ENCODE assay signal across 1 cellular context in genomic region chr16:2009791-2010510, GRCh38.
TF ChIP-seq lines count a peak whose summit lies in the region.

ZNF598 (minus strand) TSS chr16:2009821.

TF ChIP-seq in HepG2, 621 proteins besides CTCF, POLR2A, EP300 and RAD21 (continued from another document and continues in another):
- peak; percentile 62; the same call in 1 of the 2 replicates for TF ChIP-seq FOXO4 (CRISPR knock-in tag; conservative IDR thresholded peaks at IDR 0.05)
- TF ChIP-seq PRDM4 (CRISPR knock-in tag; IDR thresholded peaks at IDR 0.05; ENCODE audit: borderline replicate concordance): no peak
- no peak for TF ChIP-seq ZBTB44 (CRISPR knock-in tag; IDR thresholded peaks at IDR 0.05)
- peak; percentile 96 for TF ChIP-seq IKZF5 (CRISPR knock-in tag; IDR thresholded peaks at IDR 0.05)
- TF ChIP-seq ZNF329 (CRISPR knock-in tag; IDR thresholded peaks at IDR 0.05; ENCODE audit: low read depth): 0 out of 2 replicates have a peak, but pooled peaks have one; percentile 41
- peak; percentile 44; the same call in 1 of the 2 replicates for TF ChIP-seq KDM5A (IDR thresholded peaks at IDR 0.05; ENCODE audit: borderline replicate concordance, low read length)
- TF ChIP-seq CENPT (CRISPR knock-in tag; IDR thresholded peaks at IDR 0.05; ENCODE audit: low read depth): no peak
- TF ChIP-seq ZNF781 (CRISPR knock-in tag; IDR thresholded peaks at IDR 0.05; ENCODE audit: borderline replicate concordance, not compliant biosample characterization): peak; percentile 83
- TF ChIP-seq TAF1 (CRISPR knock-in tag; IDR thresholded peaks at IDR 0.05): peak; percentile 81
- peak; percentile 53; the same call in 1 of the 2 replicates for TF ChIP-seq BRD4 (CRISPR knock-in tag; IDR thresholded peaks at IDR 0.05)
- TF ChIP-seq ZNF430 (CRISPR knock-in tag; IDR thresholded peaks at IDR 0.05): peak; percentile 60; the same call in 1 of the 2 replicates
- TF ChIP-seq, protein P1, sequence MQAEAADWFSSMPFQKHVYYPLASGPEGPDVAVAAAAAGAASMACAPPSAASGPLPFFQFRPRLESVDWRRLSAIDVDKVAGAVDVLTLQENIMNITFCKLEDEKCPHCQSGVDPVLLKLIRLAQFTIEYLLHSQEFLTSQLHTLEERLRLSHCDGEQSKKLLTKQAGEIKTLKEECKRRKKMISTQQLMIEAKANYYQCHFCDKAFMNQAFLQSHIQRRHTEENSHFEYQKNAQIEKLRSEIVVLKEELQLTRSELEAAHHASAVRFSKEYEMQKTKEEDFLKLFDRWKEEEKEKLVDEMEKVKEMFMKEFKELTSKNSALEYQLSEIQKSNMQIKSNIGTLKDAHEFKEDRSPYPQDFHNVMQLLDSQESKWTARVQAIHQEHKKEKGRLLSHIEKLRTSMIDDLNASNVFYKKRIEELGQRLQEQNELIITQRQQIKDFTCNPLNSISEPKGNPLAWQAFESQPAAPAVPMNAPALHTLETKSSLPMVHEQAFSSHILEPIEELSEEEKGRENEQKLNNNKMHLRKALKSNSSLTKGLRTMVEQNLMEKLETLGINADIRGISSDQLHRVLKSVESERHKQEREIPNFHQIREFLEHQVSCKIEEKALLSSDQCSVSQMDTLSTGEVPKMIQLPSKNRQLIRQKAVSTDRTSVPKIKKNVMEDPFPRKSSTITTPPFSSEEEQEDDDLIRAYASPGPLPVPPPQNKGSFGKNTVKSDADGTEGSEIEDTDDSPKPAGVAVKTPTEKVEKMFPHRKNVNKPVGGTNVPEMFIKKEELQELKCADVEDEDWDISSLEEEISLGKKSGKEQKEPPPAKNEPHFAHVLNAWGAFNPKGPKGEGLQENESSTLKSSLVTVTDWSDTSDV (CRISPR knock-in tag; IDR thresholded peaks at IDR 0.05): peak; percentile 30
- 0 out of 2 replicates have a peak, but pooled peaks have one; percentile 11 for TF ChIP-seq MEIS2 (CRISPR knock-in tag; IDR thresholded peaks at IDR 0.05)
- TF ChIP-seq KLF6 (CRISPR knock-in tag; IDR thresholded peaks at IDR 0.05): peak; percentile 70
- TF ChIP-seq TGIF2 (CRISPR knock-in tag; IDR thresholded peaks at IDR 0.05): peak; percentile 67; the same call in 1 of the 2 replicates
- TF ChIP-seq ZNF619 (CRISPR knock-in tag; IDR thresholded peaks at IDR 0.05): no peak
- TF ChIP-seq ZNF264 (CRISPR knock-in tag; IDR thresholded peaks at IDR 0.05): no peak
- TF ChIP-seq NAIF1 (CRISPR knock-in tag; IDR thresholded peaks at IDR 0.05; ENCODE audit: borderline replicate concordance): no peak
- TF ChIP-seq ZNF607 (CRISPR knock-in tag; IDR thresholded peaks at IDR 0.05; ENCODE audit: borderline replicate concordance): peak; percentile 78; the same call in 1 of the 2 replicates
- peak; percentile 37; the same call in 1 of the 2 replicates for TF ChIP-seq ARID5B (CRISPR knock-in tag; IDR thresholded peaks at IDR 0.05)
- peak; percentile 84 for TF ChIP-seq POLR2G (IDR thresholded peaks at IDR 0.05; ENCODE audit: low read depth, low read length)
- peak; percentile 43; the same call in 1 of the 2 replicates for TF ChIP-seq ARNTL (CRISPR knock-in tag; IDR thresholded peaks at IDR 0.05)
- peak; percentile 95 for TF ChIP-seq GABPB1 (CRISPR knock-in tag; IDR thresholded peaks at IDR 0.05)
- peak; percentile 89 for TF ChIP-seq U2AF1 (optimal IDR thresholded peaks at IDR 0.05; ENCODE audit: low read depth, low read length)
- TF ChIP-seq, protein P2, sequence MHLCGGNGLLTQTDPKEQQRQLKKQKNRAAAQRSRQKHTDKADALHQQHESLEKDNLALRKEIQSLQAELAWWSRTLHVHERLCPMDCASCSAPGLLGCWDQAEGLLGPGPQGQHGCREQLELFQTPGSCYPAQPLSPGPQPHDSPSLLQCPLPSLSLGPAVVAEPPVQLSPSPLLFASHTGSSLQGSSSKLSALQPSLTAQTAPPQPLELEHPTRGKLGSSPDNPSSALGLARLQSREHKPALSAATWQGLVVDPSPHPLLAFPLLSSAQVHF (CRISPR knock-in tag; IDR thresholded peaks at IDR 0.05): peak; percentile 51; the same call in 1 of the 2 replicates
- TF ChIP-seq NR3C1 (CRISPR knock-in tag; IDR thresholded peaks at IDR 0.05): no peak
- no peak for TF ChIP-seq GTF3A (CRISPR knock-in tag; conservative IDR thresholded peaks at IDR 0.05)
- TF ChIP-seq REPIN1 (CRISPR knock-in tag; IDR thresholded peaks at IDR 0.05; ENCODE audit: borderline replicate concordance, low read depth): no peak
- peak; percentile 17; the same call in 1 of the 2 replicates for TF ChIP-seq NFYC (CRISPR knock-in tag; IDR thresholded peaks at IDR 0.05)
- peak; percentile 80 for TF ChIP-seq SP2 (CRISPR knock-in tag; IDR thresholded peaks at IDR 0.05)
- no peak for TF ChIP-seq KDM1A (CRISPR knock-in tag; IDR thresholded peaks at IDR 0.05)
- TF ChIP-seq KAT7 (CRISPR knock-in tag; IDR thresholded peaks at IDR 0.05; ENCODE audit: borderline replicate concordance): peak; percentile 84
- TF ChIP-seq HIVEP1 (CRISPR knock-in tag; IDR thresholded peaks at IDR 0.05): 0 out of 2 replicates have a peak, but pooled peaks have one; percentile 36
- no peak for TF ChIP-seq TCF7L2 (IDR thresholded peaks at IDR 0.05; ENCODE audit: low read depth, low read length)
- peak; percentile 45; the same call in 1 of the 2 replicates for TF ChIP-seq ZNF768 (CRISPR knock-in tag; IDR thresholded peaks at IDR 0.05)
- TF ChIP-seq, protein P3, sequence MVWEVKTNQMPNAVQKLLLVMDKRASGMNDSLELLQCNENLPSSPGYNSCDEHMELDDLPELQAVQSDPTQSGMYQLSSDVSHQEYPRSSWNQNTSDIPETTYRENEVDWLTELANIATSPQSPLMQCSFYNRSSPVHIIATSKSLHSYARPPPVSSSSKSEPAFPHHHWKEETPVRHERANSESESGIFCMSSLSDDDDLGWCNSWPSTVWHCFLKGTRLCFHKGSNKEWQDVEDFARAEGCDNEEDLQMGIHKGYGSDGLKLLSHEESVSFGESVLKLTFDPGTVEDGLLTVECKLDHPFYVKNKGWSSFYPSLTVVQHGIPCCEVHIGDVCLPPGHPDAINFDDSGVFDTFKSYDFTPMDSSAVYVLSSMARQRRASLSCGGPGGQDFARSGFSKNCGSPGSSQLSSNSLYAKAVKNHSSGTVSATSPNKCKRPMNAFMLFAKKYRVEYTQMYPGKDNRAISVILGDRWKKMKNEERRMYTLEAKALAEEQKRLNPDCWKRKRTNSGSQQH (CRISPR knock-in tag; IDR thresholded peaks at IDR 0.05; ENCODE audit: low read depth): no peak
- TF ChIP-seq BCL6 (CRISPR knock-in tag; IDR thresholded peaks at IDR 0.05): peak; percentile 33; the same call in 1 of the 2 replicates
- peak; percentile 87 for TF ChIP-seq ZNF709 (CRISPR knock-in tag; IDR thresholded peaks at IDR 0.05)
- TF ChIP-seq THAP11 (CRISPR knock-in tag; IDR thresholded peaks at IDR 0.05): peak; percentile 93
- TF ChIP-seq DRAP1 (CRISPR knock-in tag; IDR thresholded peaks at IDR 0.05): peak; percentile 9
- peak; percentile 23; the same call in 1 of the 2 replicates for TF ChIP-seq ETV5 (CRISPR knock-in tag; IDR thresholded peaks at IDR 0.05; ENCODE audit: borderline replicate concordance)
- 0 out of 2 replicates have a peak, but pooled peaks have one; percentile 60 for TF ChIP-seq KMT2A (CRISPR knock-in tag; IDR thresholded peaks at IDR 0.05)
- TF ChIP-seq PITX1 (CRISPR knock-in tag; IDR thresholded peaks at IDR 0.05): peak; percentile 11; the same call in 1 of the 2 replicates
- no peak for TF ChIP-seq ZNF138 (CRISPR knock-in tag; IDR thresholded peaks at IDR 0.05; ENCODE audit: low read depth)
- no peak for TF ChIP-seq IKZF4 (CRISPR knock-in tag; IDR thresholded peaks at IDR 0.05; ENCODE audit: borderline replicate concordance, low read depth, not compliant biosample characterization)
- TF ChIP-seq TCF12 (IDR thresholded peaks at IDR 0.05): no peak
- no peak for TF ChIP-seq TCF12 (CRISPR knock-in tag; IDR thresholded peaks at IDR 0.05)
- TF ChIP-seq GABPA (IDR thresholded peaks at IDR 0.05; ENCODE audit: low read depth, low read length): peak; percentile 89
- peak; percentile 87 for TF ChIP-seq GABPA (CRISPR knock-in tag; IDR thresholded peaks at IDR 0.05; ENCODE audit: low read depth)
- no peak for TF ChIP-seq NR1H2 (CRISPR knock-in tag; IDR thresholded peaks at IDR 0.05; ENCODE audit: borderline replicate concordance, low read depth)
- TF ChIP-seq RNF2 (conservative IDR thresholded peaks at IDR 0.05; ENCODE audit: low read depth): peak; percentile 74
- TF ChIP-seq ZBTB7B (CRISPR knock-in tag; IDR thresholded peaks at IDR 0.05): peak; percentile 23; the same call in 1 of the 2 replicates
- no peak; the same call in 1 of the 2 replicates for TF ChIP-seq ZBTB42 (CRISPR knock-in tag; IDR thresholded peaks at IDR 0.05)
- TF ChIP-seq MED1 (CRISPR knock-in tag; IDR thresholded peaks at IDR 0.05): peak; percentile 52
- no peak for TF ChIP-seq MTA3 (CRISPR knock-in tag; IDR thresholded peaks at IDR 0.05)
- TF ChIP-seq ZSCAN30 (CRISPR knock-in tag; IDR thresholded peaks at IDR 0.05): no peak
- TF ChIP-seq HMG20A (CRISPR knock-in tag; IDR thresholded peaks at IDR 0.05; ENCODE audit: borderline replicate concordance): no peak
- TF ChIP-seq FOXO1 (CRISPR knock-in tag; IDR thresholded peaks at IDR 0.05): no peak
